9 cellular contexts compared by ENCODE assay signal in the genomic region with DNA sequence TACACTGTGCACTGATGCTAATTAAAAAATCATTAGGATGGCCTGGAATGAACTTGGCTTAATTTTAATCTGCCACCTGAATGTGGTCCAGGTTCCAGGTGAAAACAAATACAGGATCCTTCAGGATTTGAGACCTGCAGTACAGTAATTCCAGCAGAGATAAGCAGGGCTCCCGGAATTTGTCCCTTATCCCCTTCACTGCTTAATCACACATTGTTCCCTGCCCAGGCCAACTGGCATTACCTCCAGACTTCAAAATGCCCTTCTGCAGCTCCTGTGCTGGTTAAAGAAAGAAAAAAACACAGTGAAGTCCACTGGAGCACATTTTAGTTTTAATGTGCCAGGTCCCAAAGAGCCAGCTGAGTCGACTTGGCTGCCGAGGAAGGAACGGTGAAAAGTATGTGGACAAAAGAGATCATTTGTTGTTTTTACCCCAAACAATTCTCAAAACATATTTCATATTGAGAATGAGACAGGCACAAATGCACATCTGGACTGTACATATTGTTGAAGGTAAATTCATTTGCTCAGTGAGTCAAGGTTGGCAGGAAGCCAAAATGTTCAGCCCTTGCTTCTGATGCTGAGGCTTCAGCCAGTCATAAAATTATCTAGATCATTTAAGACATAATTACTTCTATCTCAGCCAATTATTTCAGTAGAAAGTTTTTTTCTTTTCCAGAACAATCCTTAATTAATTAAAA. TPM values are rescaled to one million over a fixed set of nuclear protein-coding genes. Genes with fewer than 3 reads are reported as not detected.
DNase-seq lines count a peak whose midpoint lies in the region; ATAC-seq, FAIRE-seq and TF ChIP-seq lines count a peak whose summit lies in the region.
"Had no signal": no experiment of that assay in that cellular context is flagged by ENCODE, and none has a peak within 500 bp of the region (broad histone marks: within the 10 kb centered on the region; RNA-seq: fewer than 3 reads in every experiment).

No MANE protein-coding gene starts in this region.

- H3K27ac Mint-ChIP-seq in progenitor cell of endocrine pancreas: no peak overlapping the region
- H3K27ac Mint-ChIP-seq: activated CD4-positive, alpha-beta T cell treated with anti-CD3 and anti-CD28 coated beads, Interleukin-2, amount 10 ng/mL, durations not matched to agents 24 days and 14 days had no signal

- FAIRE-seq in HTR-8/SVneo (lab: Jason Lieb, UNC): no peak
- no peak for FAIRE-seq in GM12892 (lab: Jason Lieb, UNC)

- TF ChIP-seq POLR2A in GM12892 (IDR thresholded peaks at IDR 0.05; ENCODE audit: low read depth, low read length): no peak

- no peaks in the 10 kb centered on the region for H3K27me3 Mint-ChIP-seq in progenitor cell of endocrine pancreas
- H3K27me3 Mint-ChIP-seq: activated CD4-positive, alpha-beta T cell treated with anti-CD3 and anti-CD28 coated beads, Interleukin-2, amount 10 ng/mL, durations not matched to agents 24 days and 14 days had no signal

- WGBS in right cardiac atrium: 38% methylated on average over 4 of the region's 4 CpGs

- DNase-seq in NCI-H1048 (lab: John Stamatoyannopoulos, UW) (peak; percentile 35), SK-N-DZ (ENCODE audit: low spot score) (peak; percentile 42), right cardiac atrium (no peak), HTR-8/SVneo (ENCODE audit: insufficient read length, low spot score) (no peak), GM12892 (ENCODE audit: insufficient read length) (no peak), progenitor cell of endocrine pancreas (ENCODE audit: low spot score, unreplicated experiment) (no peak)
- DNase-seq: activated CD4-positive, alpha-beta T cell treated with anti-CD3 and anti-CD28 coated beads, Interleukin-2, amount 10 ng/mL, durations not matched to agents 24 days and 14 days had no signal

- no peaks in the 10 kb centered on the region for H3K9me3 ChIP-seq in right cardiac atrium (ENCODE audit: control insufficient read depth, low read length)

- H3K4me3 ChIP-seq in right cardiac atrium (ENCODE audit: low read length): no peak overlapping the region

- H3K27ac ChIP-seq in C4-2B (peak overlapping the region; percentile 73), right cardiac atrium (ENCODE audit: low read length) (peak overlapping the region; percentile 67)

- H3K9me3 Mint-ChIP-seq in progenitor cell of endocrine pancreas (ENCODE audit: low read depth): no peaks in the 10 kb centered on the region
- H3K9me3 Mint-ChIP-seq: activated CD4-positive, alpha-beta T cell treated with anti-CD3 and anti-CD28 coated beads, Interleukin-2, amount 10 ng/mL, durations not matched to agents 24 days and 14 days had no signal

- no peak overlapping the region for H3K4me3 Mint-ChIP-seq in progenitor cell of endocrine pancreas (ENCODE audit: low read depth)
- H3K4me3 Mint-ChIP-seq: activated CD4-positive, alpha-beta T cell treated with anti-CD3 and anti-CD28 coated beads, Interleukin-2, amount 10 ng/mL, durations not matched to agents 24 days and 14 days had no signal

- ATAC-seq in right cardiac atrium (peak in 1 of 2 donors; percentile 58), HG03135 (IDR thresholded peaks at IDR 0.05; ENCODE audit: unreplicated experiment) (no peak)

- no peaks in the 10 kb centered on the region for H3K27me3 ChIP-seq in right cardiac atrium (ENCODE audit: control insufficient read depth, insufficient read depth)

- no peaks in the 10 kb centered on the region for H3K36me3 Mint-ChIP-seq in progenitor cell of endocrine pancreas (ENCODE audit: insufficient read depth)

- TF ChIP-seq CTCF in C4-2B (conservative IDR thresholded peaks at IDR 0.05): no peak
- TF ChIP-seq CTCF in progenitor cell of endocrine pancreas (IDR thresholded peaks at IDR 0.05; ENCODE audit: unreplicated experiment): no peak

- peaks cover 3% of the 10 kb centered on the region for H3K4me1 ChIP-seq in right cardiac atrium (ENCODE audit: control insufficient read depth, insufficient read depth, low read length)

- intact Hi-C loops in right cardiac atrium (cut with DNase I): no loop called here

- peaks cover 19% of the 10 kb centered on the region for H3K4me1 Mint-ChIP-seq in progenitor cell of endocrine pancreas (ENCODE audit: low read depth)
- H3K4me1 Mint-ChIP-seq: activated CD4-positive, alpha-beta T cell treated with anti-CD3 and anti-CD28 coated beads, Interleukin-2, amount 10 ng/mL, durations not matched to agents 24 days and 14 days had no signal

RNA-seq across cellular contexts. Expression of gene DEGS1, which starts 28.4 kb away (rescaled TPM):
- polyA plus RNA-seq in SK-N-DZ (2014; cell fraction: cytosol; rRNA removed): 52.3 and 52.5 TPM in 2 replicates
- polyA plus RNA-seq in SK-N-DZ (2014; cell fraction: nucleus; rRNA removed): 17.2 and 18.6 TPM in 2 replicates
- total RNA-seq in right cardiac atrium: 10 to 100 TPM; 69.3 to 79.6 (median 74.4) TPM
- 83.9 TPM for polyA plus RNA-seq in right cardiac atrium
- 49.3 TPM for polyA plus RNA-seq in GM12892 (2012; ENCODE audit: missing spikeins)
- 10.4 and 13.5 TPM in 2 replicates for total RNA-seq in progenitor cell of endocrine pancreas

Comparison
In these comparisons a context has a peak if more than half of its experiments do, and no peak if none do; other contexts are left out.
1. DNase-seq: peak in NCI-H1048 (single experiment) and SK-N-DZ (single experiment); none in right cardiac atrium (0 of 3), HTR-8/SVneo (single experiment), GM12892 (single experiment) and progenitor cell of endocrine pancreas (single experiment).